8 cellular contexts compared by ENCODE assay signal in the genomic region with DNA sequence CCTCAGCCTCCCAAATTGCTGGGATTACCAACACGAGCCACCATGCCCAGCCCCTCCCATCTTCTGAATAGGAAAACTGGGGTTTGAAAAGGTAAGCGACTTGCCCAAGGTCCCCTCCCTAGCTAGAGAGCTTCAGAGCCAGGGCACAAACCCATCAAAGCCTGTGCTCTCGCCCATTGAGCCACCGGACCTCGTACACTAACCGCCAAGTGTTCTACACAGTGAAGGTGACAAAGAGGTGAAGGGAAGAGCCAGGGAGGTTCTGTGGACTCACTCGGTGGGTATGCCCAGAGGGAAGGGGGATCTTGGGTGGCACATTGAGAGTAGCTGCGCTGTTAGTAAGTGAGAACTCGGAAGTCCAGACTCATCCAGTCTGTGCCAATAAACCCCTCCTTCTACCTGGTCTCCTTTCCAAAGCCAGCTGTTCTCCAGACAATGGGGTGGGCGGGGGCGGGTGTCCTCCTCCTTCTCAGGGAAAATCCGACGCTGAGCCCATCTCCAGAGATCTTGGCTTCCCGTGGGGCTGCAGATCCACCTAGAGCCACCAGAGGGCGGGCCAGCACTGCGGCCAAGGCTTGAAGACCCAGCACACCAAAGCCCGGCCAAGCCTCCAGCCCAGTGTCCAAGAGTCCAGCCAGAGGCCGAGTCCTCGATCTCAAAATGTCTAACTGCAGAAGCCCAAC. TPM values are rescaled to one million over a fixed set of nuclear protein-coding genes. Genes with fewer than 3 reads are reported as not detected.
DNase-seq lines count a peak whose midpoint lies in the region; ATAC-seq, FAIRE-seq and TF ChIP-seq lines count a peak whose summit lies in the region.

No MANE protein-coding gene starts in this region.

- DNase-seq in D341Med (ENCODE audit: low spot score) = peak; percentile 80
- peak; percentile 56 for DNase-seq in RCC 7860 (ENCODE audit: low spot score)
- peak; percentile 53 to 60 for DNase-seq in activated T-helper 1 cell treated with anti-CD3 and anti-CD28 coated beads, Interleukin-2, amount 50 U/mL, for 16 hours (ENCODE audit: low read depth in 1 of 2, low spot score in 1 of 2)
- DNase-seq in fibroblast of the conjunctiva (ENCODE audit: low read depth) = peak; percentile 75
- DNase-seq in neuronal stem cell (ENCODE audit: low spot score) = peak; percentile 87
- peak; percentile 94 for DNase-seq in suprapubic skin (ENCODE audit: low spot score in 2 of 2)

- no peak overlapping the region for H3K4ac ChIP-seq in neuronal stem cell (ENCODE audit: low read length)

- H4K91ac ChIP-seq in neuronal stem cell (ENCODE audit: low read depth, low read length, poor library complexity) = no peak overlapping the region

- H2AFZ ChIP-seq in neuronal stem cell (ENCODE audit: low read length) = peak overlapping the region; percentile 23

- no peak overlapping the region for H4K8ac ChIP-seq in neuronal stem cell (ENCODE audit: low read depth, low read length)

- H3K23ac ChIP-seq in neuronal stem cell (ENCODE audit: low read depth, low read length, poor library complexity) = no peak overlapping the region

- H3K27ac ChIP-seq in HUES64 (ENCODE audit: low read depth, low read length) (no peak overlapping the region), neuronal stem cell (replicated peaks; ENCODE audit: low read length) (no peak overlapping the region), suprapubic skin (no peak overlapping the region)

- H2BK120ac ChIP-seq in neuronal stem cell (ENCODE audit: low read depth, low read length) = no peak overlapping the region

- 16% methylated on average over 18 of the region's 19 CpGs for WGBS in HUES64
- no CpG with 5 or more reads among the region's 19 CpGs for WGBS in neuronal stem cell (ENCODE audit: extremely low coverage in 2 of 2, insufficient read length in 2 of 2, insufficient replicate concordance in 1 of 2), 2 donors
- WGBS in suprapubic skin = 8% methylated on average over 18 of the region's 19 CpGs

- ATAC-seq in GM21381 (IDR thresholded peaks at IDR 0.05; ENCODE audit: unreplicated experiment) = peak; percentile 69

- peak overlapping the region; percentile 68 for H3K4me3 ChIP-seq in HUES64 (ENCODE audit: low read length)
- H3K4me3 ChIP-seq in neuronal stem cell (ENCODE audit: low read length in 2 of 2) = no peak overlapping the region
- H3K4me3 ChIP-seq in suprapubic skin = no peak overlapping the region

- no peaks in the 10 kb centered on the region for H3K79me1 ChIP-seq in neuronal stem cell (ENCODE audit: low read depth, low read length)

- no peak overlapping the region for H2BK5ac ChIP-seq in neuronal stem cell (ENCODE audit: low read length)

- TF ChIP-seq EP300 in suprapubic skin (IDR thresholded peaks at IDR 0.05) = no peak

- H3K4me1 ChIP-seq in HUES64 (ENCODE audit: insufficient read depth, low read length) = peaks cover 5% of the 10 kb centered on the region; the same call in 1 of the 2 replicates
- H3K4me1 ChIP-seq in neuronal stem cell (ENCODE audit: control insufficient read depth in 2 of 2, insufficient read depth in 1 of 2, low read depth in 1 of 2, low read length in 2 of 2) = peaks cover 16 to 20% of the 10 kb centered on the region in 2 donors
- H3K4me1 ChIP-seq in suprapubic skin = peaks cover 46% of the 10 kb centered on the region

- no peak for FAIRE-seq in RCC 7860 (lab: Jason Lieb, UNC)

- H3K9ac ChIP-seq in HUES64 (ENCODE audit: low read depth, low read length) (no peak overlapping the region), neuronal stem cell (ENCODE audit: low read depth, low read length, poor library complexity) (no peak overlapping the region)

- no peak overlapping the region for H3K18ac ChIP-seq in neuronal stem cell (ENCODE audit: low read length)

- H3K27me3 ChIP-seq in HUES64 (ENCODE audit: insufficient read depth, low read length) = peaks cover 56% of the 10 kb centered on the region
- H3K27me3 ChIP-seq in neuronal stem cell (ENCODE audit: control insufficient read depth in 3 of 3, insufficient read depth in 3 of 3, low read depth in 1 of 3, low read length in 3 of 3) = peaks cover 22 to 59% (median 47%) of the 10 kb centered on the region in 3 experiments
- peaks cover 22% of the 10 kb centered on the region for H3K27me3 ChIP-seq in suprapubic skin

- no peaks in the 10 kb centered on the region for H3K36me3 ChIP-seq in HUES64 (ENCODE audit: insufficient read depth, low read length)
- H3K36me3 ChIP-seq in neuronal stem cell (replicated peaks in 1 of 2; ENCODE audit: control insufficient read depth in 2 of 2, insufficient read depth in 2 of 2, low read length in 2 of 2) = no peaks in the 10 kb centered on the region
- no peaks in the 10 kb centered on the region for H3K36me3 ChIP-seq in suprapubic skin

- no peak for TF ChIP-seq POLR2A in suprapubic skin (IDR thresholded peaks at IDR 0.05)

- no peak overlapping the region for H2AK5ac ChIP-seq in neuronal stem cell (ENCODE audit: low read depth, low read length)

- H2BK15ac ChIP-seq in neuronal stem cell (ENCODE audit: low read length) = no peak overlapping the region

- H3K9me3 ChIP-seq in HUES64 (ENCODE audit: insufficient read depth, low read depth, low read length) (no peaks in the 10 kb centered on the region), neuronal stem cell (replicated peaks in 1 of 2; ENCODE audit: control insufficient read depth in 2 of 2, insufficient read depth in 1 of 2, low read depth in 1 of 2, low read length in 2 of 2) (no peaks in the 10 kb centered on the region), suprapubic skin (no peaks in the 10 kb centered on the region)

- no peak overlapping the region for H2BK12ac ChIP-seq in neuronal stem cell (ENCODE audit: low read length)

- H3K4me2 ChIP-seq in neuronal stem cell (ENCODE audit: insufficient read depth, low read length, poor library complexity, severe bottlenecking) = no peak overlapping the region

- peak; percentile 89 to 99 for TF ChIP-seq CTCF in suprapubic skin (IDR thresholded peaks at IDR 0.05)

- H3K14ac ChIP-seq in neuronal stem cell (ENCODE audit: low read length) = no peak overlapping the region

RNA-seq across cellular contexts. Expression of gene RTN4RL2, which starts 3.2 kb away (rescaled TPM):
- polyA plus RNA-seq in HUES64 (2013, experiment 1 of 2) = 8.6 TPM
- 11.8 TPM for polyA plus RNA-seq in HUES64 (2013, experiment 2 of 2)
- 6.6 TPM for polyA plus RNA-seq in neuronal stem cell (2013, experiment 1 of 2)
- 6.8 TPM for polyA plus RNA-seq in neuronal stem cell (2013, experiment 2 of 2)
- total RNA-seq in suprapubic skin = 1 to 10 TPM in 3 of 4 donors, under 1 TPM in 1; 0.64 to 4.8 (median 3.2) TPM

RNA-seq across cellular contexts. Expression of gene SLC43A3, which starts 30.2 kb away (rescaled TPM):
- polyA plus RNA-seq in HUES64 (2013, experiment 1 of 2) = 20.1 TPM
- 19.4 TPM for polyA plus RNA-seq in HUES64 (2013, experiment 2 of 2)
- 9.6 TPM for polyA plus RNA-seq in neuronal stem cell (2013, experiment 1 of 2)
- 9.1 TPM for polyA plus RNA-seq in neuronal stem cell (2013, experiment 2 of 2)
- 10 to 100 TPM; 44.5 to 70.4 (median 60.0) TPM for total RNA-seq in suprapubic skin

RNA-seq across cellular contexts. Expression of gene SLC43A1, which starts 58.4 kb away (rescaled TPM):
- polyA plus RNA-seq in HUES64 (2013, experiment 1 of 2) = 8.7 TPM
- polyA plus RNA-seq in HUES64 (2013, experiment 2 of 2) = 10.2 TPM
- polyA plus RNA-seq in neuronal stem cell (2013, experiment 1 of 2) = 0.63 TPM
- polyA plus RNA-seq in neuronal stem cell (2013, experiment 2 of 2) = 0.73 TPM
- total RNA-seq in suprapubic skin = 10 to 100 TPM; 13.8 to 48.8 (median 22.3) TPM
